Comparison of ENCODE assay signal across 14 cellular contexts in the genomic region with DNA sequence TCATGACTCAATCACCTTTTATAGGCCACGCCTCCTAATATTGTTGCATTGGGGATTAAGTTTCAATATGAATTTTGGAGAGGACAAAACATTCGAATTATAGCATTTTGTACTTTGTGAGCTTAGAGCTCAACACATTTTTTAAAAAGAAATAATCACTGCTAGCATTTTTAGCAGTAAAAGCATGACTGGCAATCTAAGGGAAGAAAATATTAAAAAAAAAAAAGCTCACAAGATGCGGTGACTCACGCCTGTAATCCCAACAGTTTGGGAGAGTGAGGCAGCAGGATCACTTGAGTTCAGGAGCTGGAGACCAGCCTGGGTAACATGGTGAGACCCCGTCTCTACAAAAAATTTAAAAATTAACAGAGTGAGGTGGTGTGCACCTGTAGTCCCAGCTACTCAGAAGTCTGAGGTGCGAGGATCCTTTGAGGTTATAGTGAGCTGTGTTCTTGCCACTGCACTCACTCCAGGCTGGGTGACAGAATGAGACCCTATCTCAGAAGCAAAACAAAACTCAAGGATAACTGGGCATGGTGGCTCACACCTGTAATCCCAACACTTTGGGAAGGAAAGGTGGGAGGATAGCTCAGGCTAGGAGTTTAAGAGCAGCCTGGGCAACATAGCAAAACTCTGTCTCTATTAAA. TPM values are rescaled to one million over a fixed set of nuclear protein-coding genes. Genes with fewer than 3 reads are reported as not detected.
DNase-seq lines count a peak whose midpoint lies in the region; ATAC-seq and TF ChIP-seq lines count a peak whose summit lies in the region.
"Had no signal": no experiment of that assay in that cellular context is flagged by ENCODE, and none has a peak within 500 bp of the region (broad histone marks: within the 10 kb centered on the region; RNA-seq: fewer than 3 reads in every experiment).

No MANE protein-coding gene starts in this region.

- no peaks in the 10 kb centered on the region for H3K36me3 Mint-ChIP-seq in stimulated activated naive CD8-positive, alpha-beta T cell treated with anti-CD3 and anti-CD28 coated beads, Interleukin-15, Interleukin-2, amounts not matched to agents 100 ng/mL and 50 ng/mL, for 24 hours (ENCODE audit: low read depth)
- H3K36me3 Mint-ChIP-seq in activated CD4-positive, alpha-beta memory T cell treated with anti-CD3 and anti-CD28 coated beads, Interleukin-2, amount 10 ng/mL, durations not matched to agents 7 days and 5 days (ENCODE audit: low read depth) = peaks cover 9% of the 10 kb centered on the region

- H3K4me1 ChIP-seq in thoracic aorta (ENCODE audit: control insufficient read depth in 1 of 2, low read depth in 2 of 2) = peaks cover 0 to 7% of the 10 kb centered on the region in 2 donors
- H3K4me1 ChIP-seq in thyroid gland = peaks cover 5 to 6% of the 10 kb centered on the region in 2 donors

- CTCF ChIA-PET in activated CD4-positive, alpha-beta memory T cell treated with anti-CD3 and anti-CD28 coated beads, Interleukin-2, amount 10 ng/mL, durations not matched to agents 7 days and 5 days (lab: Charles Lee) = interaction anchor here (0.6 to 2.8 kb wide), 11 partner anchors 9 to 158 kb away, joined by 3 to 29 read pairs (median 6); a partner anchor contains a TSS

- H3K36me3 ChIP-seq in thoracic aorta = no peaks in the 10 kb centered on the region
- no peaks in the 10 kb centered on the region for H3K36me3 ChIP-seq in thyroid gland
- H3K36me3 ChIP-seq: WERI-Rb-1 had no signal

- H3K27ac Mint-ChIP-seq in stimulated activated naive CD8-positive, alpha-beta T cell treated with anti-CD3 and anti-CD28 coated beads, Interleukin-15, Interleukin-2, amounts not matched to agents 100 ng/mL and 50 ng/mL, for 24 hours = peak overlapping the region; percentile 59
- peak overlapping the region; percentile 78 for H3K27ac Mint-ChIP-seq in activated CD4-positive, alpha-beta memory T cell treated with anti-CD3 and anti-CD28 coated beads, Interleukin-2, amount 10 ng/mL, durations not matched to agents 7 days and 5 days

- H3K27me3 ChIP-seq in thoracic aorta (replicated peaks; ENCODE audit: insufficient read depth) (no peaks in the 10 kb centered on the region), thyroid gland (no peaks in the 10 kb centered on the region)

- H3K9me3 Mint-ChIP-seq in stimulated activated naive CD8-positive, alpha-beta T cell treated with anti-CD3 and anti-CD28 coated beads, Interleukin-15, Interleukin-2, amounts not matched to agents 100 ng/mL and 50 ng/mL, for 24 hours = no peaks in the 10 kb centered on the region
- no peaks in the 10 kb centered on the region for H3K9me3 Mint-ChIP-seq in activated CD4-positive, alpha-beta memory T cell treated with anti-CD3 and anti-CD28 coated beads, Interleukin-2, amount 10 ng/mL, durations not matched to agents 7 days and 5 days

- H3K4me3 ChIP-seq in thoracic aorta (no peak overlapping the region), thyroid gland (replicated peaks in 1 of 3) (no peak overlapping the region)

- H3K9me3 ChIP-seq in thoracic aorta (no peaks in the 10 kb centered on the region), thyroid gland (no peaks in the 10 kb centered on the region)

- POLR2A ChIA-PET in activated CD4-positive, alpha-beta memory T cell treated with anti-CD3 and anti-CD28 coated beads, Interleukin-2, amount 10 ng/mL, durations not matched to agents 7 days and 5 days (lab: Charles Lee) = interaction anchor here (0.8 to 1.7 kb wide), 7 partner anchors 10 to 89 kb away, joined by 3 to 46 read pairs (median 8); a partner anchor contains a TSS

- ATAC-seq in stimulated activated naive CD8-positive, alpha-beta T cell treated with anti-CD3 and anti-CD28 coated beads, Interleukin-15, Interleukin-2, amounts not matched to agents 100 U/mL and 50 U/mL, for 24 hours = no peak
- ATAC-seq in thoracic aorta (ENCODE audit: insufficient number of reproducible peaks, low FRiP score, low read depth) = peak; percentile 54
- no peak for ATAC-seq in HG03025 (IDR thresholded peaks at IDR 0.05; ENCODE audit: low FRiP score, unreplicated experiment)

- H3K27me3 Mint-ChIP-seq in stimulated activated naive CD8-positive, alpha-beta T cell treated with anti-CD3 and anti-CD28 coated beads, Interleukin-15, Interleukin-2, amounts not matched to agents 100 ng/mL and 50 ng/mL, for 24 hours = no peaks in the 10 kb centered on the region
- H3K27me3 Mint-ChIP-seq in activated CD4-positive, alpha-beta memory T cell treated with anti-CD3 and anti-CD28 coated beads, Interleukin-2, amount 10 ng/mL, durations not matched to agents 7 days and 5 days = no peaks in the 10 kb centered on the region

- H3K4me3 Mint-ChIP-seq in stimulated activated naive CD8-positive, alpha-beta T cell treated with anti-CD3 and anti-CD28 coated beads, Interleukin-15, Interleukin-2, amounts not matched to agents 100 ng/mL and 50 ng/mL, for 24 hours = no peak overlapping the region
- H3K4me3 Mint-ChIP-seq in activated CD4-positive, alpha-beta memory T cell treated with anti-CD3 and anti-CD28 coated beads, Interleukin-2, amount 10 ng/mL, durations not matched to agents 7 days and 5 days = no peak overlapping the region

- intact Hi-C loops in thyroid gland (cut with DNase I) = no loop called here

- DNase-seq in stimulated activated naive CD8-positive, alpha-beta T cell treated with anti-CD3 and anti-CD28 coated beads, Interleukin-15, Interleukin-2, amounts not matched to agents 100 U/mL and 50 U/mL, for 24 hours = no peak
- no peak for DNase-seq in activated CD4-positive, alpha-beta memory T cell treated with anti-CD3 and anti-CD28 coated beads, Interleukin-2, amount 10 ng/mL, durations not matched to agents 7 days and 5 days
- DNase-seq in fibroblast of gingiva (ENCODE audit: low read depth) = peak; percentile 14
- no peak for DNase-seq in thoracic aorta (ENCODE audit: low spot score)
- DNase-seq in thyroid gland = no peak
- DNase-seq in central memory CD4-positive, alpha-beta T cell = no peak
- DNase-seq: NCI-H1694 treated with DMSO at 0.1 percent for 48 hours; NCI-H82; SIG-M5; stimulated activated CD4-positive, alpha-beta T cell treated with anti-CD3 and anti-CD28 coated beads, Interleukin-2, amount 100 ng/mL, for 48 hours; stimulated activated naive CD4-positive, alpha-beta T cell treated with Interleukin-2 at 50 U/mL for 16 hours; WERI-Rb-1 had no signal

- no peak for TF ChIP-seq CTCF in thoracic aorta (IDR thresholded peaks at IDR 0.05)
- no peak for TF ChIP-seq CTCF in thyroid gland (IDR thresholded peaks at IDR 0.05)

- H3K4me1 Mint-ChIP-seq in stimulated activated naive CD8-positive, alpha-beta T cell treated with anti-CD3 and anti-CD28 coated beads, Interleukin-15, Interleukin-2, amounts not matched to agents 100 ng/mL and 50 ng/mL, for 24 hours (ENCODE audit: low read depth) = peaks cover 70% of the 10 kb centered on the region
- peaks cover 53% of the 10 kb centered on the region for H3K4me1 Mint-ChIP-seq in activated CD4-positive, alpha-beta memory T cell treated with anti-CD3 and anti-CD28 coated beads, Interleukin-2, amount 10 ng/mL, durations not matched to agents 7 days and 5 days

- TF ChIP-seq POLR2A in thyroid gland (IDR thresholded peaks at IDR 0.05) = no peak

- H3K27ac ChIP-seq in thoracic aorta (peak overlapping the region in 1 of 2 donors; percentile 40), thyroid gland (no peak overlapping the region)
- H3K27ac ChIP-seq: WERI-Rb-1 had no signal

- WGBS in thyroid gland, 2 donors = 89 to 97% methylated on average over 6 of the region's 6 CpGs

RNA-seq across cellular contexts. Expression of a gene that starts 28.8 kb away (rescaled TPM):
- 10 to 100 TPM; 12.7 to 17.2 TPM for total RNA-seq in activated CD4-positive, alpha-beta memory T cell treated with anti-CD3 and anti-CD28 coated beads, Interleukin-2, amount 10 ng/mL, durations not matched to agents 7 days and 5 days
- total RNA-seq in thoracic aorta (10 to 100 TPM; 10.8 to 18.3 TPM), thyroid gland (10 to 100 TPM; 11.7 to 17.5 (median 15.1) TPM)
